In the genomic region with DNA sequence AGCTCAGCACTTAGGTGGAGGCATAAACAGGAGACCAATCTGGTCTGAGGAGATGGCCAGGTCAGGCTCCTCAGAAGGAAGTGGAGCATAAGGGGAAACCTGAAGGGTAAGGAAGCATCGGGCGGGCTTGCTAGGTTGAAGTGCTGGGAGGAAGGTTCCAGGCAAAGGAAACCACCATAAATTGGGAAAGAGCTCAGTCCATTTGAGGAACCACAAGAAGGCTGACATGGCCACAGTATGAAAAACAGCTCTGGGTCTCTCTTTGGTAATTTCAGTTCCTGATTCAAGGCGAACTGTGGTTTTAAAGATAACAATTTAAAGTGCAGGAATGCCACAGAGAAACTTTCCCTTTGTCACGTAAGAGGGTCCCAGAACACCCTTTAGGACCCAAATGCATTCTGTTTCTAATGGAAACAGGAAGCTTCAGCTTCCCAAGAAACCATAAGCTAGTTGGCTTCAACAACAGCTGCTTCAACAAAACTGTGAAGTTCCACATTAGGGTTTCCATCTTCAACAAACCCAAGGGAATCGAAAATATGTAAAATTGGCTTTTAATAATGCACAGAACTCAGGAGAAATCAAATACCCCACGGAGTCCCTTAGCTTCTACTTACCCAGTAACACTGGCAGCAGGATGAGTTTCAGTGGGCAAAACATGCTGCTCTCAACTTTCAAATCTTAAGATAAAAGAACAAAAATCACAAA, we compare ENCODE assay signal across 12 cellular contexts. TPM values are rescaled to one million over a fixed set of nuclear protein-coding genes. Genes with fewer than 3 reads are reported as not detected.
DNase-seq lines count a peak whose midpoint lies in the region; TF ChIP-seq lines count a peak whose summit lies in the region.
"Had no signal": no experiment of that assay in that cellular context is flagged by ENCODE, and none has a peak within 500 bp of the region (broad histone marks: within the 10 kb centered on the region; RNA-seq: fewer than 3 reads in every experiment).

No MANE protein-coding gene starts in this region.

- peak overlapping the region; percentile 32 for H3K27ac ChIP-seq in DOHH2 (ENCODE audit: low read depth, low read length)

- H3K79me2 ChIP-seq in DOHH2 (ENCODE audit: control insufficient read depth, low read length) = no peaks in the 10 kb centered on the region

- H3K36me3 ChIP-seq in DOHH2 (ENCODE audit: control insufficient read depth, low read length) = no peaks in the 10 kb centered on the region

- H3K9me3 ChIP-seq in DOHH2 (ENCODE audit: control insufficient read depth, insufficient read depth, low read length) = no peaks in the 10 kb centered on the region

- in situ Hi-C loops in KBM-7 (cut with MboI; ENCODE audit: low pct_unique_long_range_greater_than_20kb, low sequenced_read_pairs) = no loop called here

- H3K9me2 ChIP-seq in DOHH2 (replicated peaks; ENCODE audit: control insufficient read depth, low read length) = no peaks in the 10 kb centered on the region

- CTCF ChIA-PET in activated CD4-positive, alpha-beta memory T cell treated with anti-CD3 and anti-CD28 coated beads for 36 hours (lab: Charles Lee) = interaction anchor here (0.8 to 2.9 kb wide), 7 partner anchors 12 to 90 kb away, joined by 3 to 14 read pairs (median 7); a partner anchor contains a TSS

- H3K27me3 Mint-ChIP-seq in activated CD4-positive, alpha-beta memory T cell treated with anti-CD3 and anti-CD28 coated beads for 36 hours = no peaks in the 10 kb centered on the region

- H3K4me3 Mint-ChIP-seq in activated CD4-positive, alpha-beta memory T cell treated with anti-CD3 and anti-CD28 coated beads for 36 hours = peak overlapping the region; percentile 81

- no peaks in the 10 kb centered on the region for H4K20me1 ChIP-seq in DOHH2 (ENCODE audit: control insufficient read depth, insufficient read depth, low read depth, low read length)

- H3K4me1 ChIP-seq in DOHH2 (ENCODE audit: control insufficient read depth, low read length) = peaks cover 53% of the 10 kb centered on the region

- H3K9me3 Mint-ChIP-seq in activated CD4-positive, alpha-beta memory T cell treated with anti-CD3 and anti-CD28 coated beads for 36 hours = no peaks in the 10 kb centered on the region

- peak overlapping the region; percentile 43 for H3K4me3 ChIP-seq in DOHH2 (ENCODE audit: low read length)

- H3K27me3 ChIP-seq in DOHH2 (ENCODE audit: control insufficient read depth, low read length) = no peaks in the 10 kb centered on the region

- H3K36me3 Mint-ChIP-seq in activated CD4-positive, alpha-beta memory T cell treated with anti-CD3 and anti-CD28 coated beads for 36 hours = peaks cover 59% of the 10 kb centered on the region

- peak overlapping the region; percentile 65 for H3K4me2 ChIP-seq in DOHH2 (ENCODE audit: low read length)

- peak; percentile 92 for DNase-seq in KBM-7
- no peak for DNase-seq in activated CD4-positive, alpha-beta memory T cell treated with anti-CD3 and anti-CD28 coated beads for 36 hours
- DNase-seq in medulla oblongata (ENCODE audit: extremely low spot score) = peak; percentile 75
- DNase-seq in kidney glomerular epithelial cell (lab: John Stamatoyannopoulos, UW) = no peak
- DNase-seq in epidermal melanocyte (ENCODE audit: insufficient read length, low spot score) = no peak
- no peak for DNase-seq in stimulated activated CD8-positive, alpha-beta memory T cell treated with anti-CD3 and anti-CD28 coated beads, Interleukin-4, amount 100 ng/mL, for 48 hours
- DNase-seq in stimulated activated CD4-positive, alpha-beta T cell treated with anti-CD3 and anti-CD28 coated beads, Interleukin-1b, Interleukin-23, amount 100 ng/mL, for 48 hours = no peak
- DNase-seq: cortex of kidney, NCI-H524 had no signal

- intact Hi-C loops in activated CD4-positive, alpha-beta memory T cell treated with anti-CD3 and anti-CD28 coated beads for 36 hours (cut with micrococcal nuclease) = no loop called here

- H3K4me1 Mint-ChIP-seq in activated CD4-positive, alpha-beta memory T cell treated with anti-CD3 and anti-CD28 coated beads for 36 hours (ENCODE audit: low read depth) = peaks cover 91% of the 10 kb centered on the region

- 0 out of 2 replicates have a peak, but pooled peaks cover 2% of the 10 kb centered on the region for H3F3A ChIP-seq in DOHH2 (ENCODE audit: control insufficient read depth, insufficient read depth)

- peak overlapping the region; percentile 97 for H3K27ac Mint-ChIP-seq in activated CD4-positive, alpha-beta memory T cell treated with anti-CD3 and anti-CD28 coated beads for 36 hours

- no peak for TF ChIP-seq CTCF in DOHH2 (IDR thresholded peaks at IDR 0.05; ENCODE audit: low read depth, low read length, poor library complexity, severe bottlenecking)

- POLR2A ChIA-PET in activated CD4-positive, alpha-beta memory T cell treated with anti-CD3 and anti-CD28 coated beads for 36 hours (lab: Charles Lee) = interaction anchor here (0.6 to 8.2 kb wide), 9 partner anchors 10 to 90 kb away, joined by 3 to 83 read pairs (median 7); a partner anchor contains a TSS

RNA-seq across cellular contexts. Expression of a gene that starts 10.4 kb away (rescaled TPM):
- total RNA-seq in activated CD4-positive, alpha-beta memory T cell treated with anti-CD3 and anti-CD28 coated beads for 36 hours = 100 to 1,000 TPM; 155 to 163 TPM
- total RNA-seq: renal cortical epithelial cell had no signal

RNA-seq across cellular contexts. Expression of a gene that starts 37.8 kb away (rescaled TPM):
- total RNA-seq in activated CD4-positive, alpha-beta memory T cell treated with anti-CD3 and anti-CD28 coated beads for 36 hours = 10 to 100 TPM; 47.3 to 49.0 TPM

RNA-seq across cellular contexts. Expression of a gene that starts 37.9 kb away (rescaled TPM):
- not detected for total RNA-seq in activated CD4-positive, alpha-beta memory T cell treated with anti-CD3 and anti-CD28 coated beads for 36 hours
- total RNA-seq: activated CD8-positive, alpha-beta memory T cell treated with anti-CD3 and anti-CD28 coated beads for 36 hours had no signal

RNA-seq across cellular contexts. Expression of a gene that starts 49.7 kb away (rescaled TPM):
- 10 to 100 TPM; 15.8 to 17.8 TPM for total RNA-seq in activated CD4-positive, alpha-beta memory T cell treated with anti-CD3 and anti-CD28 coated beads for 36 hours

Comparison
In these comparisons a context has a peak if more than half of its experiments do, and no peak if none do; other contexts are left out.
1. DNase-seq: peak in KBM-7 (single experiment) and medulla oblongata (single experiment); none in activated CD4-positive, alpha-beta memory T cell treated with anti-CD3 and anti-CD28 coated beads for 36 hours (single experiment), kidney glomerular epithelial cell (single experiment), epidermal melanocyte (single experiment), stimulated activated CD8-positive, alpha-beta memory T cell treated with anti-CD3 and anti-CD28 coated beads, Interleukin-4, amount 100 ng/mL, for 48 hours (single experiment) and stimulated activated CD4-positive, alpha-beta T cell treated with anti-CD3 and anti-CD28 coated beads, Interleukin-1b, Interleukin-23, amount 100 ng/mL, for 48 hours (single experiment).